8 cellular contexts compared by ENCODE assay signal in genomic region chr7:66741706-66742053, GRCh38. TPM values are rescaled to one million over a fixed set of nuclear protein-coding genes. Genes with fewer than 3 reads are reported as not detected.
DNase-seq lines count a peak whose midpoint lies in the region; ATAC-seq and TF ChIP-seq lines count a peak whose summit lies in the region.

No MANE protein-coding gene starts in this region.

- DNase-seq in GM12864 (ENCODE audit: low read depth), result no peak
- peak; percentile 67 for DNase-seq in RKO (ENCODE audit: low spot score)
- peak; percentile 63 for DNase-seq in fibroblast of peridontal ligament (ENCODE audit: extremely low read depth)
- DNase-seq in sigmoid colon, result peak; percentile 73
- no peak for DNase-seq in AG08395 (ENCODE audit: low spot score)
- no peak for DNase-seq in GM20000 (ENCODE audit: low spot score)
- no peak for DNase-seq in stimulated activated CD4-positive, alpha-beta T cell treated with anti-CD3 and anti-CD28 coated beads, Interleukin-2, amount 100 ng/mL, for 48 hours

- TF ChIP-seq CTCF in GM12864 (IDR thresholded peaks at IDR 0.05; ENCODE audit: low read depth, low read length, missing control alignments) (no peak), sigmoid colon (IDR thresholded peaks at IDR 0.05) (no peak), GM20000 (IDR thresholded peaks at IDR 0.05; ENCODE audit: extremely low read depth, missing control alignments) (no peak)

- peaks cover 0 to 36% (median 23%) of the 10 kb centered on the region in 4 donors for H3K4me1 ChIP-seq in sigmoid colon

- 29 to 62% methylated on average over 17 of the region's 17 CpGs for WGBS in sigmoid colon, 2 donors

- no peak for TF ChIP-seq POLR2A in sigmoid colon (IDR thresholded peaks at IDR 0.05)

- ATAC-seq in HG03439 (IDR thresholded peaks at IDR 0.05; ENCODE audit: unreplicated experiment), result no peak

- no peaks in the 10 kb centered on the region for H3K27me3 ChIP-seq in sigmoid colon

- H3K27ac ChIP-seq in sigmoid colon, result peak overlapping the region; percentile 92 to 100 (median 97)

- H3K36me3 ChIP-seq in sigmoid colon, result no peaks in the 10 kb centered on the region

- H3K9me3 ChIP-seq in sigmoid colon, result peaks cover 0 to under 1% (median 0%) of the 10 kb centered on the region in 4 donors

- no peak for TF ChIP-seq EP300 in sigmoid colon (IDR thresholded peaks at IDR 0.05)

- H3K4me3 ChIP-seq in GM12864 (ENCODE audit: low read depth, low read length) (peak overlapping the region; percentile 67), sigmoid colon (peak overlapping the region; percentile 72 to 98 (median 90))

- intact Hi-C loops in sigmoid colon (cut with DNase I), result loop anchor here (1.0 to 2.0 kb wide), 2 partner anchors 87 to 103 kb away; no protein-coding TSS in a partner anchor

RNA-seq across cellular contexts. Expression of gene RABGEF1, which starts 1.1 kb away (rescaled TPM):
- 10 to 100 TPM; 36.4 to 47.2 (median 41.3) TPM for total RNA-seq in sigmoid colon
- 10 to 100 TPM; 10.2 to 15.7 (median 13.2) TPM for polyA plus RNA-seq in sigmoid colon

Comparison
In these comparisons a context has a peak if more than half of its experiments do, and no peak if none do; other contexts are left out.
1. DNase-seq: peak in RKO (single experiment), fibroblast of peridontal ligament (single experiment) and sigmoid colon (single experiment); none in GM12864 (single experiment), AG08395 (single experiment), GM20000 (single experiment) and stimulated activated CD4-positive, alpha-beta T cell treated with anti-CD3 and anti-CD28 coated beads, Interleukin-2, amount 100 ng/mL, for 48 hours (0 of 2).